3 cellular contexts compared by ENCODE assay signal in the genomic region with DNA sequence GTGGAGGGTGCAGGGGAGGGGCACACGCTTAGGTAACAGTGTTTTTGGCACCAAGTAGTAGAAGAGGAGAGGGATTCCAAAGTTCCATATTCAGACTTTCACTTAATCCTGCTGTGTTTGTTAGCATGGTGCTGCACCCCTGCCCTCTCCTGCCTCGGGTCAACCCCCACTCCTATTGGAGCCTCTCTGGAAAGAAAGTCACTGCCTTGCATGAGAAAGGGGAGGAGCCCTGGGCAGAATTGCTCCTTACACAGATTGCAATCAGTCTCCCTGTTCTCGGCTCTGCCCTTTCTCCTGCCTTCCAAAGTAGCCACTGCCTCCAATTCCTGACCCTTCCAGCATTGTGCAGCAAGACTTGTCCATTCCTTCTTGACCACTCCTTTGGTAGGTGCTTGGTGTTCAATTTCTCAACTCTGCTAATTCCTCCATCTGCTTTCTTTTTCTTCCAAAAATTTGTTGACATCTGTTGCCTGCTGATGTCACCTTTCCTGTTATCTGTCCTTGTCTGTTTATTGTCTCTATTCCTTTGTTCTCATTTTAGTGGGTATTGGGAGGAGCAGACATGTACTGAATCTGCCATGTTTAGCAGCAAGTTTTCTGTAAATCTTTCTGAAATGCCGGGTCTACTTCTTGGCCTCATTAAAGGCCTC.
TF ChIP-seq lines count a peak whose summit lies in the region.

No MANE protein-coding gene starts in this region.

TF ChIP-seq in liver, 16 proteins besides CTCF, POLR2A, EP300 and RAD21:
- TF ChIP-seq ZBTB33 (IDR thresholded peaks at IDR 0.05), result no peak
- TF ChIP-seq HNF4A (conservative IDR thresholded peaks at IDR 0.05), result peak; percentile 20 to 59
- TF ChIP-seq HNF4G (IDR thresholded peaks at IDR 0.05), result peak; percentile 9

TF ChIP-seq in HepG2, 621 proteins besides CTCF, POLR2A, EP300 and RAD21 (continued from another document):
- no peak for TF ChIP-seq ELK4 (CRISPR knock-in tag; IDR thresholded peaks at IDR 0.05; ENCODE audit: borderline replicate concordance)

TF ChIP-seq in WTC11, 78 proteins besides CTCF, POLR2A, EP300 and RAD21 (continued from another document):
- TF ChIP-seq ZMAT4 (CRISPR knock-in tag; IDR thresholded peaks at IDR 0.05), result no peak
- TF ChIP-seq EMX1 (CRISPR knock-in tag; IDR thresholded peaks at IDR 0.05), result no peak
- TF ChIP-seq HMGXB4 (CRISPR knock-in tag; IDR thresholded peaks at IDR 0.05), result no peak
- TF ChIP-seq, protein P1, sequence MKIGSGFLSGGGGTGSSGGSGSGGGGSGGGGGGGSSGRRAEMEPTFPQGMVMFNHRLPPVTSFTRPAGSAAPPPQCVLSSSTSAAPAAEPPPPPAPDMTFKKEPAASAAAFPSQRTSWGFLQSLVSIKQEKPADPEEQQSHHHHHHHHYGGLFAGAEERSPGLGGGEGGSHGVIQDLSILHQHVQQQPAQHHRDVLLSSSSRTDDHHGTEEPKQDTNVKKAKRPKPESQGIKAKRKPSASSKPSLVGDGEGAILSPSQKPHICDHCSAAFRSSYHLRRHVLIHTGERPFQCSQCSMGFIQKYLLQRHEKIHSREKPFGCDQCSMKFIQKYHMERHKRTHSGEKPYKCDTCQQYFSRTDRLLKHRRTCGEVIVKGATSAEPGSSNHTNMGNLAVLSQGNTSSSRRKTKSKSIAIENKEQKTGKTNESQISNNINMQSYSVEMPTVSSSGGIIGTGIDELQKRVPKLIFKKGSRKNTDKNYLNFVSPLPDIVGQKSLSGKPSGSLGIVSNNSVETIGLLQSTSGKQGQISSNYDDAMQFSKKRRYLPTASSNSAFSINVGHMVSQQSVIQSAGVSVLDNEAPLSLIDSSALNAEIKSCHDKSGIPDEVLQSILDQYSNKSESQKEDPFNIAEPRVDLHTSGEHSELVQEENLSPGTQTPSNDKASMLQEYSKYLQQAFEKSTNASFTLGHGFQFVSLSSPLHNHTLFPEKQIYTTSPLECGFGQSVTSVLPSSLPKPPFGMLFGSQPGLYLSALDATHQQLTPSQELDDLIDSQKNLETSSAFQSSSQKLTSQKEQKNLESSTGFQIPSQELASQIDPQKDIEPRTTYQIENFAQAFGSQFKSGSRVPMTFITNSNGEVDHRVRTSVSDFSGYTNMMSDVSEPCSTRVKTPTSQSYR (CRISPR knock-in tag; IDR thresholded peaks at IDR 0.05), result no peak
- TF ChIP-seq IRF2 (CRISPR knock-in tag; IDR thresholded peaks at IDR 0.05; ENCODE audit: borderline replicate concordance, low read depth), result no peak
- no peak for TF ChIP-seq OVOL2 (CRISPR knock-in tag; IDR thresholded peaks at IDR 0.05; ENCODE audit: borderline replicate concordance)
- no peak for TF ChIP-seq PREB (CRISPR knock-in tag; IDR thresholded peaks at IDR 0.05; ENCODE audit: borderline replicate concordance)
- no peak for TF ChIP-seq ATF3 (CRISPR knock-in tag; conservative IDR thresholded peaks at IDR 0.05)
- TF ChIP-seq, protein P2, sequence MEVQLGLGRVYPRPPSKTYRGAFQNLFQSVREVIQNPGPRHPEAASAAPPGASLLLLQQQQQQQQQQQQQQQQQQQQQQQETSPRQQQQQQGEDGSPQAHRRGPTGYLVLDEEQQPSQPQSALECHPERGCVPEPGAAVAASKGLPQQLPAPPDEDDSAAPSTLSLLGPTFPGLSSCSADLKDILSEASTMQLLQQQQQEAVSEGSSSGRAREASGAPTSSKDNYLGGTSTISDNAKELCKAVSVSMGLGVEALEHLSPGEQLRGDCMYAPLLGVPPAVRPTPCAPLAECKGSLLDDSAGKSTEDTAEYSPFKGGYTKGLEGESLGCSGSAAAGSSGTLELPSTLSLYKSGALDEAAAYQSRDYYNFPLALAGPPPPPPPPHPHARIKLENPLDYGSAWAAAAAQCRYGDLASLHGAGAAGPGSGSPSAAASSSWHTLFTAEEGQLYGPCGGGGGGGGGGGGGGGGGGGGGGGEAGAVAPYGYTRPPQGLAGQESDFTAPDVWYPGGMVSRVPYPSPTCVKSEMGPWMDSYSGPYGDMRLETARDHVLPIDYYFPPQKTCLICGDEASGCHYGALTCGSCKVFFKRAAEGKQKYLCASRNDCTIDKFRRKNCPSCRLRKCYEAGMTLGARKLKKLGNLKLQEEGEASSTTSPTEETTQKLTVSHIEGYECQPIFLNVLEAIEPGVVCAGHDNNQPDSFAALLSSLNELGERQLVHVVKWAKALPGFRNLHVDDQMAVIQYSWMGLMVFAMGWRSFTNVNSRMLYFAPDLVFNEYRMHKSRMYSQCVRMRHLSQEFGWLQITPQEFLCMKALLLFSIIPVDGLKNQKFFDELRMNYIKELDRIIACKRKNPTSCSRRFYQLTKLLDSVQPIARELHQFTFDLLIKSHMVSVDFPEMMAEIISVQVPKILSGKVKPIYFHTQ (CRISPR knock-in tag; IDR thresholded peaks at IDR 0.05), result no peak
- TF ChIP-seq SP1 (CRISPR knock-in tag; conservative IDR thresholded peaks at IDR 0.05), result no peak
- TF ChIP-seq TEAD4 (CRISPR knock-in tag; IDR thresholded peaks at IDR 0.05), result no peak
